10 cellular contexts compared by ENCODE assay signal in genomic region chr5:92944903-92945629, GRCh38.
A peak's percentile ranks its signal among the peaks of the same experiment; 100 is the strongest.
DNase-seq lines count a peak whose midpoint lies in the region; ATAC-seq lines count a peak whose summit lies in the region.
"Had no signal": no experiment of that assay in that cellular context is flagged by ENCODE, and none has a peak within 500 bp of the region (broad histone marks: within the 10 kb centered on the region; RNA-seq: fewer than 3 reads in every experiment).

No MANE protein-coding gene starts in this region.

- no peaks in the 10 kb centered on the region for H3K9me3 ChIP-seq in T-helper 17 cell (ENCODE audit: control insufficient read depth, low read length, poor library complexity, severe bottlenecking)

- no peak overlapping the region for H3K4me3 Mint-ChIP-seq in T-helper 17 cell
- H3K4me3 Mint-ChIP-seq: activated CD8-positive, alpha-beta T cell treated with anti-CD3 and anti-CD28 coated beads, Interleukin-2, amount 10 ng/mL, durations not matched to agents 7 days and 5 days; activated naive CD8-positive, alpha-beta T cell treated with anti-CD3 and anti-CD28 coated beads, Interleukin-2, amount 10 ng/mL, durations not matched to agents 7 days and 5 days had no signal

- H3K27ac ChIP-seq in substantia nigra (ENCODE audit: low read depth, low read length, poor library complexity, severe bottlenecking), result peak overlapping the region; percentile 30

- peak; percentile 12 for DNase-seq in H4 (ENCODE audit: low spot score)
- DNase-seq in amniotic epithelial cell (ENCODE audit: low read depth), result peak; percentile 85
- DNase-seq in inferior parietal cortex (ENCODE audit: extremely low spot score), result peak; percentile 14
- no peak for DNase-seq in substantia nigra (lab: John Stamatoyannopoulos, UW)
- no peak for DNase-seq in SW 1271 (lab: John Stamatoyannopoulos, UW)
- no peak for DNase-seq in T-helper 17 cell
- DNase-seq: activated CD8-positive, alpha-beta T cell treated with anti-CD3 and anti-CD28 coated beads, Interleukin-2, amount 10 ng/mL, durations not matched to agents 7 days and 5 days; activated naive CD8-positive, alpha-beta T cell treated with anti-CD3 and anti-CD28 coated beads, Interleukin-2, amount 10 ng/mL, durations not matched to agents 7 days and 5 days; stimulated activated CD4-positive, alpha-beta T cell treated with anti-CD3 and anti-CD28 coated beads, Interleukin-2, amount 100 ng/mL, for 24 hours had no signal

- ATAC-seq in GM19023 (IDR thresholded peaks at IDR 0.05; ENCODE audit: unreplicated experiment) (no peak), T-helper 17 cell (no peak)
- ATAC-seq: activated CD8-positive, alpha-beta T cell treated with anti-CD3 and anti-CD28 coated beads, Interleukin-2, amount 10 ng/mL, durations not matched to agents 7 days and 5 days had no signal

- H3K4me1 Mint-ChIP-seq in T-helper 17 cell, result no peaks in the 10 kb centered on the region
- H3K4me1 Mint-ChIP-seq: activated naive CD8-positive, alpha-beta T cell treated with anti-CD3 and anti-CD28 coated beads, Interleukin-2, amount 10 ng/mL, durations not matched to agents 7 days and 5 days had no signal

- H3K36me3 Mint-ChIP-seq in T-helper 17 cell (ENCODE audit: low read depth), result no peaks in the 10 kb centered on the region
- H3K36me3 Mint-ChIP-seq: activated naive CD8-positive, alpha-beta T cell treated with anti-CD3 and anti-CD28 coated beads, Interleukin-2, amount 10 ng/mL, durations not matched to agents 7 days and 5 days had no signal

- no peak overlapping the region for H3K27ac Mint-ChIP-seq in T-helper 17 cell
- H3K27ac Mint-ChIP-seq: activated CD8-positive, alpha-beta T cell treated with anti-CD3 and anti-CD28 coated beads, Interleukin-2, amount 10 ng/mL, durations not matched to agents 7 days and 5 days; activated naive CD8-positive, alpha-beta T cell treated with anti-CD3 and anti-CD28 coated beads, Interleukin-2, amount 10 ng/mL, durations not matched to agents 7 days and 5 days had no signal

- H3K27me3 Mint-ChIP-seq in T-helper 17 cell, result no peaks in the 10 kb centered on the region
- H3K27me3 Mint-ChIP-seq: activated naive CD8-positive, alpha-beta T cell treated with anti-CD3 and anti-CD28 coated beads, Interleukin-2, amount 10 ng/mL, durations not matched to agents 7 days and 5 days had no signal

Comparison
In these comparisons a context has a peak if more than half of its experiments do, and no peak if none do; other contexts are left out.
1. DNase-seq: peak in H4 (single experiment), amniotic epithelial cell (single experiment) and inferior parietal cortex (single experiment); none in substantia nigra (0 of 49), SW 1271 (0 of 2) and T-helper 17 cell (0 of 3).